Comparison of ENCODE assay signal across 1 cellular context in the genomic region with DNA sequence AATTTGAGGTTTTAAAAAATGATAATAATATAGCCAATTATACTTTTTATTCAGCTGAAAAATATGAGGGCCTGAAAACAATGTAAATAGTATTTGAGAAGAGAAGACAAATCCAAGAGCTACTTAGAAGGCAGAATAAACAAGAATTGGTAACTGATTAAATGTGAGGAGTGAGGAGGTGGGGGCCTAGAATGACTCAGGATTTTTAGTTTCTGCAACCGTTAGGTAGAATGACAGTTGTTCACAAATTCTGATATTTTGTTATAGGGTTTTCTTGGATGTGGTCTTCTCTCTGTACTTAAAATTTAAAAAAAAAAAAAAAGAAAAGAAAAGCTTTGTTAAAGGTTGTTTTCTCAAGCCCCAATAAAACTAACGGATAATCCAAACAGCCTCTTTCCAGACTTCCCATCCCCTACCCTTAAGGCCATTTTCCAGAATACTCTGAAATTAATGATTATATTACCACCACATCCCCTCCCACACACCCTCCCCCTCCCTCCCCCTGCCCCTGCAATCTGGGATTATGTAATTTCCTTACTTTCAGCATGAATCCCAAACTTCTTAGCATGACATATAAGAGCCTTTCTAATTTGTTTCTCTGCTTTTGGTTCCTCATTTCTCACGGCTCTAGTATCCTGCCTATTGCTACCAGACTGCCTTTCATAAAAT.
TF ChIP-seq lines count a peak whose summit lies in the region.

No MANE protein-coding gene starts in this region.

TF ChIP-seq in H1, 55 proteins besides CTCF, POLR2A, EP300 and RAD21:
- TF ChIP-seq MAFK (IDR thresholded peaks at IDR 0.05; ENCODE audit: low read depth, low read length), result 0 out of 2 replicates have a peak, but pooled peaks have one; percentile 27
- TF ChIP-seq, protein P1, sequence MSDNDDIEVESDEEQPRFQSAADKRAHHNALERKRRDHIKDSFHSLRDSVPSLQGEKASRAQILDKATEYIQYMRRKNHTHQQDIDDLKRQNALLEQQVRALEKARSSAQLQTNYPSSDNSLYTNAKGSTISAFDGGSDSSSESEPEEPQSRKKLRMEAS (IDR thresholded peaks at IDR 0.05), result no peak
